ENCODE assay signal across 15 cellular contexts in the genomic region with DNA sequence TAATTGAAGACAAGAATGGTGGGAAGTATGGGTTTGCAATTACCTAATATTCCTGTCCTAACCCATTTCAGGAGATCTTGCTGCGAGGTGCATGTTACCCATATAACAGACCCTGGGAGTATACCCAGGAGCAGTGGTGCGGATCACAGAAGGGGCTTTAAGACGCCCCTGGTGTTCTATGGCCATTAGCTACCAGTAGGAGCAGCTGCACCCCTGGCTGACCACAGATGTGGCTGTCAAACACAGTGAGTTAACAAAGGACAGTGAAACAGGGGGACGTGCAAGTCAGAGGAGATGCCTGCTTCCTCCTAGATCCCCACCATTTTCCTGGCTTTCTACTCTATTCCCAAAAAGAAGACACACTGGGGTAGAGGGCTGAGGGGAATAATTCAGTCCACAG. TPM values are rescaled to one million over a fixed set of nuclear protein-coding genes. Genes with fewer than 3 reads are reported as not detected.
DNase-seq lines count a peak whose midpoint lies in the region; ATAC-seq, FAIRE-seq and TF ChIP-seq lines count a peak whose summit lies in the region.
"Had no signal": no experiment of that assay in that cellular context is flagged by ENCODE, and none has a peak within 500 bp of the region (broad histone marks: within the 10 kb centered on the region; RNA-seq: fewer than 3 reads in every experiment).

No MANE protein-coding gene starts in this region.

- no peak overlapping the region for H3K27ac ChIP-seq in GM23338 (ENCODE audit: low read depth)
- peak overlapping the region in 1 of 10 donors; percentile 31 for H3K27ac ChIP-seq in heart right ventricle
- H3K27ac ChIP-seq in CD8-positive, alpha-beta T cell (ENCODE audit: low read depth, low read length): no peak overlapping the region
- H3K27ac ChIP-seq: hepatocyte had no signal

- H3K9me2 ChIP-seq in GM23338 (ENCODE audit: insufficient read depth): no peaks in the 10 kb centered on the region

- H3K4me1 Mint-ChIP-seq in GM23338 (peaks cover 20% of the 10 kb centered on the region), neural crest cell (peaks cover 37% of the 10 kb centered on the region)
- H3K4me1 Mint-ChIP-seq in CD8-positive, alpha-beta T cell (ENCODE audit: low read depth): peaks cover 16% of the 10 kb centered on the region

- H3K27ac Mint-ChIP-seq in GM23338 (no peak overlapping the region), neural crest cell (ENCODE audit: unreplicated experiment) (peak overlapping the region; percentile 86)
- no peak overlapping the region for H3K27ac Mint-ChIP-seq in CD8-positive, alpha-beta T cell

- WGBS in heart right ventricle, 2 donors: 67 to 73% methylated on average over 4 of the region's 4 CpGs

- H3K4me3 Mint-ChIP-seq in GM23338 (no peak overlapping the region), neural crest cell (no peak overlapping the region)
- no peak overlapping the region for H3K4me3 Mint-ChIP-seq in CD8-positive, alpha-beta T cell

- no peaks in the 10 kb centered on the region for H3K79me2 ChIP-seq in GM23338 (replicated peaks; ENCODE audit: insufficient read depth)
- H3K79me2 ChIP-seq: hepatocyte had no signal

- no peak overlapping the region; the same call in 1 of the 2 replicates for H3K4me2 ChIP-seq in GM23338

- H3K9me3 Mint-ChIP-seq in GM23338 (peaks cover 5% of the 10 kb centered on the region; the same call in 2 of the 3 replicates), neural crest cell (peaks cover 4% of the 10 kb centered on the region)
- peaks cover 25% of the 10 kb centered on the region for H3K9me3 Mint-ChIP-seq in CD8-positive, alpha-beta T cell

- H2AFZ ChIP-seq in GM23338: no peak overlapping the region; the same call in 1 of the 2 replicates
- H2AFZ ChIP-seq: hepatocyte had no signal

- H4K20me1 ChIP-seq in GM23338 (replicated peaks; ENCODE audit: insufficient read depth): no peaks in the 10 kb centered on the region
- H4K20me1 ChIP-seq: BLaER1 treated with 17β-estradiol and CSF1 and Interleukin-3, amounts not matched to agents 10 nM and 100 nM had no signal

- POLR2A ChIA-PET in CD8-positive, alpha-beta T cell (lab: Charles Lee): no interaction called here

- TF ChIP-seq CTCF in GM23338 (conservative IDR thresholded peaks at IDR 0.05; ENCODE audit: low read depth in 2 of 2): no peak
- no peak for TF ChIP-seq CTCF in heart right ventricle (IDR thresholded peaks at IDR 0.05)
- TF ChIP-seq CTCF in neural crest cell (conservative IDR thresholded peaks at IDR 0.05): no peak
- no peak for TF ChIP-seq CTCF in CD8-positive, alpha-beta T cell (IDR thresholded peaks at IDR 0.05)

- H3K36me3 Mint-ChIP-seq in GM23338 (ENCODE audit: low read depth) (peaks cover 4% of the 10 kb centered on the region; the same call in 2 of the 3 replicates), neural crest cell (ENCODE audit: low read depth) (peaks cover 6% of the 10 kb centered on the region)
- peaks cover 4% of the 10 kb centered on the region for H3K36me3 Mint-ChIP-seq in CD8-positive, alpha-beta T cell

- peaks cover 0 to 32% (median 15%) of the 10 kb centered on the region in 11 donors for H3K9me3 ChIP-seq in heart right ventricle
- H3K9me3 ChIP-seq in CD8-positive, alpha-beta T cell (ENCODE audit: low read length): no peaks in the 10 kb centered on the region

- intact Hi-C loops in heart right ventricle (cut with DNase I): loop anchor here (2.0 to 10.0 kb wide), 6 partner anchors 85 to 453 kb away; no protein-coding TSS in a partner anchor
- intact Hi-C loops in CD8-positive, alpha-beta T cell (cut with DNase I, micrococcal nuclease): loop anchor here (5.0 kb wide), 2 partner anchors 430 to 590 kb away; no protein-coding TSS in a partner anchor

- no peak for FAIRE-seq in GM19239 (lab: Jason Lieb, UNC)

- H3K4me1 ChIP-seq in GM23338 (ENCODE audit: insufficient read depth) (peaks cover 4% of the 10 kb centered on the region; the same call in 1 of the 2 replicates), heart right ventricle (peaks cover 0 to 13% (median 6%) of the 10 kb centered on the region in 9 donors)
- H3K4me1 ChIP-seq in CD8-positive, alpha-beta T cell (ENCODE audit: insufficient read depth, low read length): peaks cover 18% of the 10 kb centered on the region

- H3K27me3 Mint-ChIP-seq in GM23338 (ENCODE audit: insufficient read depth, low read depth, poor library complexity) (peaks cover 13% of the 10 kb centered on the region), neural crest cell (ENCODE audit: low read depth) (no peaks in the 10 kb centered on the region)
- peaks cover 4% of the 10 kb centered on the region for H3K27me3 Mint-ChIP-seq in CD8-positive, alpha-beta T cell (ENCODE audit: low read depth)

- H3F3A ChIP-seq in GM23338 (replicated peaks; ENCODE audit: low read depth): no peaks in the 10 kb centered on the region

- DNase-seq in GM23338 (ENCODE audit: low spot score) (no peak), NCI-H2227 treated with DMSO at 0.1 percent for 48 hours (lab: John Stamatoyannopoulos, UW) (peak; percentile 74), heart right ventricle (no peak), neural crest cell (ENCODE audit: low read depth, low spot score) (no peak), GM19239 (ENCODE audit: insufficient read length, low spot score) (no peak), nucleus accumbens (lab: John Stamatoyannopoulos, UW) (no peak)
- no peak for DNase-seq in CD8-positive, alpha-beta T cell
- DNase-seq: activated CD4-positive, CD25-positive, alpha-beta regulatory T cell treated with anti-CD3 and anti-CD28 coated beads, Interleukin-2, amount 50 U/mL, for 72 hours; activated CD8-positive, alpha-beta memory T cell treated with anti-CD3 and anti-CD28 coated beads, Interleukin-2, amount 50 U/mL, for 48 hours had no signal

- peak; percentile 75 for ATAC-seq in GM23338
- peak in 5 of 8 donors; percentile 7 to 54 (median 34) for ATAC-seq in heart right ventricle
- no peak for ATAC-seq in CD8-positive, alpha-beta T cell

- H3K4me3 ChIP-seq in GM23338 (no peak overlapping the region), heart right ventricle (no peak overlapping the region)
- H3K4me3 ChIP-seq in CD8-positive, alpha-beta T cell (ENCODE audit: low read depth, low read length): no peak overlapping the region
- H3K4me3 ChIP-seq: BLaER1 treated with 17β-estradiol and CSF1 and Interleukin-3, amounts not matched to agents 10 nM and 100 nM; hepatocyte had no signal

- no peaks in the 10 kb centered on the region for H3K27me3 ChIP-seq in GM23338 (ENCODE audit: insufficient read depth)
- peaks cover 0 to under 1% (median 0%) of the 10 kb centered on the region in 7 donors for H3K27me3 ChIP-seq in heart right ventricle
- H3K27me3 ChIP-seq in CD8-positive, alpha-beta T cell (ENCODE audit: insufficient read depth, low read length): no peaks in the 10 kb centered on the region
- H3K27me3 ChIP-seq: BLaER1 treated with 17β-estradiol and CSF1 and Interleukin-3, amounts not matched to agents 10 nM and 100 nM; hepatocyte had no signal

- CTCF ChIA-PET in CD8-positive, alpha-beta T cell (lab: Charles Lee): interaction anchor here (0.5 to 4.5 kb wide), 8 partner anchors 8 to 234 kb away, joined by 3 to 34 read pairs (median 3); no protein-coding TSS in a partner anchor

- H3K36me3 ChIP-seq in GM23338 (ENCODE audit: insufficient read depth): no peaks in the 10 kb centered on the region
- no peaks in the 10 kb centered on the region for H3K36me3 ChIP-seq in heart right ventricle
- H3K36me3 ChIP-seq in CD8-positive, alpha-beta T cell (ENCODE audit: insufficient read depth, low read length): no peaks in the 10 kb centered on the region
- H3K36me3 ChIP-seq: BLaER1 treated with 17β-estradiol and CSF1 and Interleukin-3, amounts not matched to agents 10 nM and 100 nM had no signal

TF ChIP-seq in GM23338, 12 proteins besides CTCF, POLR2A, EP300 and RAD21 (continues in another document):
- no peak for TF ChIP-seq ZNF114 (CRISPR knock-in tag; IDR thresholded peaks at IDR 0.05)
- TF ChIP-seq EZH2 (IDR thresholded peaks at IDR 0.05; ENCODE audit: low read depth, unreplicated experiment): no peak
- no peak for TF ChIP-seq EZH2phosphoT487 (IDR thresholded peaks at IDR 0.05; ENCODE audit: unreplicated experiment)
- TF ChIP-seq ZNF331 (CRISPR knock-in tag; IDR thresholded peaks at IDR 0.05; ENCODE audit: low read depth): no peak
- TF ChIP-seq STAT1 (IDR thresholded peaks at IDR 0.05; ENCODE audit: unreplicated experiment): no peak
- TF ChIP-seq, protein P1, sequence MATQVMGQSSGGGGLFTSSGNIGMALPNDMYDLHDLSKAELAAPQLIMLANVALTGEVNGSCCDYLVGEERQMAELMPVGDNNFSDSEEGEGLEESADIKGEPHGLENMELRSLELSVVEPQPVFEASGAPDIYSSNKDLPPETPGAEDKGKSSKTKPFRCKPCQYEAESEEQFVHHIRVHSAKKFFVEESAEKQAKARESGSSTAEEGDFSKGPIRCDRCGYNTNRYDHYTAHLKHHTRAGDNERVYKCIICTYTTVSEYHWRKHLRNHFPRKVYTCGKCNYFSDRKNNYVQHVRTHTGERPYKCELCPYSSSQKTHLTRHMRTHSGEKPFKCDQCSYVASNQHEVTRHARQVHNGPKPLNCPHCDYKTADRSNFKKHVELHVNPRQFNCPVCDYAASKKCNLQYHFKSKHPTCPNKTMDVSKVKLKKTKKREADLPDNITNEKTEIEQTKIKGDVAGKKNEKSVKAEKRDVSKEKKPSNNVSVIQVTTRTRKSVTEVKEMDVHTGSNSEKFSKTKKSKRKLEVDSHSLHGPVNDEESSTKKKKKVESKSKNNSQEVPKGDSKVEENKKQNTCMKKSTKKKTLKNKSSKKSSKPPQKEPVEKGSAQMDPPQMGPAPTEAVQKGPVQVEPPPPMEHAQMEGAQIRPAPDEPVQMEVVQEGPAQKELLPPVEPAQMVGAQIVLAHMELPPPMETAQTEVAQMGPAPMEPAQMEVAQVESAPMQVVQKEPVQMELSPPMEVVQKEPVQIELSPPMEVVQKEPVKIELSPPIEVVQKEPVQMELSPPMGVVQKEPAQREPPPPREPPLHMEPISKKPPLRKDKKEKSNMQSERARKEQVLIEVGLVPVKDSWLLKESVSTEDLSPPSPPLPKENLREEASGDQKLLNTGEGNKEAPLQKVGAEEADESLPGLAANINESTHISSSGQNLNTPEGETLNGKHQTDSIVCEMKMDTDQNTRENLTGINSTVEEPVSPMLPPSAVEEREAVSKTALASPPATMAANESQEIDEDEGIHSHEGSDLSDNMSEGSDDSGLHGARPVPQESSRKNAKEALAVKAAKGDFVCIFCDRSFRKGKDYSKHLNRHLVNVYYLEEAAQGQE (IDR thresholded peaks at IDR 0.05; ENCODE audit: unreplicated experiment): no peak

RNA-seq across cellular contexts. Expression of a gene that starts 25.2 kb away (rescaled TPM):
- 0.47 TPM in 1 of 2 replicates, not detected in the other for total RNA-seq in GM23338 (2014; rRNA removed; shearing (Covaris generic))
- polyA plus RNA-seq in GM23338 (2016; fragmentation: Nextera tagmentation; extraction: Ambion mirVana) (not detected in 2 replicates), heart right ventricle (under 1 TPM in 1 of 2 donors, not detected in 1; 0.04 TPM)
- total RNA-seq in heart right ventricle (1 to 10 TPM in 1 of 10 donors, under 1 TPM in 7, not detected in 2; 0.09 to 1.2 (median 0.37) TPM), neural crest cell (not detected in 2 replicates)
- not detected for total RNA-seq in CD8-positive, alpha-beta T cell
- total RNA-seq: fibroblast of lung, LHCN-M2, RPMI7951, sciatic nerve had no signal
- polyA plus RNA-seq: fibroblast of lung had no signal
